In genomic region chr18:62450546-62451395, GRCh38 we compare ENCODE assay signal across 8 cellular contexts.
DNase-seq lines count a peak whose midpoint lies in the region; ATAC-seq and TF ChIP-seq lines count a peak whose summit lies in the region.

No MANE protein-coding gene starts in this region.

- H3K9me3 Mint-ChIP-seq in effector memory CD8-positive, alpha-beta T cell, result no peaks in the 10 kb centered on the region
- H3K9me3 Mint-ChIP-seq in activated CD8-positive, alpha-beta memory T cell treated with anti-CD3 and anti-CD28 coated beads, Interleukin-2, amount 10 ng/mL, durations not matched to agents 7 days and 5 days (ENCODE audit: low read depth), result no peaks in the 10 kb centered on the region

- no peak for TF ChIP-seq POLR2A in esophagus muscularis mucosa (IDR thresholded peaks at IDR 0.05; ENCODE audit: low read depth)

- DNase-seq in AG09309 (ENCODE audit: low read depth) (peak; percentile 46), HT1080 (ENCODE audit: low read depth) (peak; percentile 96), RWPE2 (ENCODE audit: low spot score) (peak; percentile 79), esophagus muscularis mucosa (ENCODE audit: extremely low spot score) (peak; percentile 91)
- DNase-seq in effector memory CD8-positive, alpha-beta T cell, result no peak
- DNase-seq in activated CD8-positive, alpha-beta memory T cell treated with anti-CD3 and anti-CD28 coated beads, Interleukin-2, amount 10 ng/mL, durations not matched to agents 7 days and 5 days, result no peak

- intact Hi-C loops in esophagus muscularis mucosa (cut with DNase I), result no loop called here

- 42% methylated on average over 12 of the region's 15 CpGs for WGBS in esophagus muscularis mucosa

- H3K9me3 ChIP-seq in RWPE2 (ENCODE audit: severe bottlenecking) (no peaks in the 10 kb centered on the region), esophagus muscularis mucosa (peaks cover 0 to 5% (median 0%) of the 10 kb centered on the region in 4 donors), neutrophil (no peaks in the 10 kb centered on the region)

- H3K4me1 ChIP-seq in RWPE2 (ENCODE audit: insufficient read depth, poor library complexity, severe bottlenecking) (peaks cover 22% of the 10 kb centered on the region), esophagus muscularis mucosa (peaks cover 0 to 15% (median 8%) of the 10 kb centered on the region in 4 donors), neutrophil (ENCODE audit: control insufficient read depth in 1 of 2, insufficient read depth in 1 of 2, low read depth in 1 of 2, low read length in 1 of 2) (peaks cover 49 to 50% of the 10 kb centered on the region in 2 experiments)

- H3K27me3 Mint-ChIP-seq in effector memory CD8-positive, alpha-beta T cell, result peaks cover 27 to 54% of the 10 kb centered on the region in 2 donors
- H3K27me3 Mint-ChIP-seq in activated CD8-positive, alpha-beta memory T cell treated with anti-CD3 and anti-CD28 coated beads, Interleukin-2, amount 10 ng/mL, durations not matched to agents 7 days and 5 days, result peaks cover 11% of the 10 kb centered on the region

- TF ChIP-seq CTCF in AG09309 (IDR thresholded peaks at IDR 0.05; ENCODE audit: control insufficient read depth, insufficient read depth, low read depth, low read length, missing control alignments), result no peak
- no peak for TF ChIP-seq CTCF in RWPE2 (IDR thresholded peaks at IDR 0.05; ENCODE audit: poor library complexity, severe bottlenecking)
- no peak for TF ChIP-seq CTCF in esophagus muscularis mucosa (IDR thresholded peaks at IDR 0.05)
- no peak for TF ChIP-seq CTCF in neutrophil (IDR thresholded peaks at IDR 0.05)

- no peak for TF ChIP-seq EP300 in esophagus muscularis mucosa (IDR thresholded peaks at IDR 0.05)

- H3K27me3 ChIP-seq in RWPE2 (ENCODE audit: insufficient read depth, poor library complexity, severe bottlenecking) (no peaks in the 10 kb centered on the region), esophagus muscularis mucosa (peaks cover 0 to 7% (median 0%) of the 10 kb centered on the region in 4 donors), neutrophil (no peaks in the 10 kb centered on the region)

- ATAC-seq in RWPE2 (ENCODE audit: low read depth) (peak; percentile 83), GM18909 (IDR thresholded peaks at IDR 0.05; ENCODE audit: poor library complexity, unreplicated experiment) (no peak)
- no peak for ATAC-seq in effector memory CD8-positive, alpha-beta T cell (replicated peaks)
- ATAC-seq in activated CD8-positive, alpha-beta memory T cell treated with anti-CD3 and anti-CD28 coated beads, Interleukin-2, amount 10 ng/mL, durations not matched to agents 7 days and 5 days, result no peak

- H3K27ac Mint-ChIP-seq in effector memory CD8-positive, alpha-beta T cell, result no peak overlapping the region
- no peak overlapping the region for H3K27ac Mint-ChIP-seq in activated CD8-positive, alpha-beta memory T cell treated with anti-CD3 and anti-CD28 coated beads, Interleukin-2, amount 10 ng/mL, durations not matched to agents 7 days and 5 days

- no peaks in the 10 kb centered on the region for H3K36me3 ChIP-seq in RWPE2 (ENCODE audit: low read depth)
- no peaks in the 10 kb centered on the region for H3K36me3 ChIP-seq in esophagus muscularis mucosa
- no peaks in the 10 kb centered on the region for H3K36me3 ChIP-seq in neutrophil

- H3K4me1 Mint-ChIP-seq in effector memory CD8-positive, alpha-beta T cell (ENCODE audit: low read depth in 2 of 2), result peaks cover 0 to 3% of the 10 kb centered on the region in 2 donors
- H3K4me1 Mint-ChIP-seq in activated CD8-positive, alpha-beta memory T cell treated with anti-CD3 and anti-CD28 coated beads, Interleukin-2, amount 10 ng/mL, durations not matched to agents 7 days and 5 days, result peaks cover 13% of the 10 kb centered on the region

- H3K4me3 Mint-ChIP-seq in effector memory CD8-positive, alpha-beta T cell, result no peak overlapping the region
- no peak overlapping the region for H3K4me3 Mint-ChIP-seq in activated CD8-positive, alpha-beta memory T cell treated with anti-CD3 and anti-CD28 coated beads, Interleukin-2, amount 10 ng/mL, durations not matched to agents 7 days and 5 days

- H3K27ac ChIP-seq in RWPE2 (ENCODE audit: poor library complexity, severe bottlenecking) (peak overlapping the region; percentile 53), esophagus muscularis mucosa (replicated peaks in 1 of 4) (peak overlapping the region in 1 of 4 donors; percentile 24), neutrophil (peak overlapping the region; percentile 67)

- no peaks in the 10 kb centered on the region for H3K36me3 Mint-ChIP-seq in effector memory CD8-positive, alpha-beta T cell (ENCODE audit: insufficient read depth)
- H3K36me3 Mint-ChIP-seq in activated CD8-positive, alpha-beta memory T cell treated with anti-CD3 and anti-CD28 coated beads, Interleukin-2, amount 10 ng/mL, durations not matched to agents 7 days and 5 days, result peaks cover 5% of the 10 kb centered on the region

- H3K4me3 ChIP-seq in AG09309 (ENCODE audit: control insufficient read depth, low read depth, low read length) (no peak overlapping the region), RWPE2 (ENCODE audit: severe bottlenecking) (no peak overlapping the region), esophagus muscularis mucosa (no peak overlapping the region), neutrophil (ENCODE audit: low read depth in 1 of 2, low read length in 1 of 2) (peak overlapping the region; percentile 18 to 26)

- CTCF ChIA-PET in activated CD8-positive, alpha-beta memory T cell treated with anti-CD3 and anti-CD28 coated beads, Interleukin-2, amount 10 ng/mL, durations not matched to agents 7 days and 5 days (lab: Charles Lee), result interaction anchor here (1.0 to 1.3 kb wide), 2 partner anchors 25 to 29 kb away, joined by 3 to 5 read pairs; no protein-coding TSS in a partner anchor

Comparison
In these comparisons a context has a peak if more than half of its experiments do, and no peak if none do; other contexts are left out.
1. DNase-seq: peak in AG09309 (single experiment), HT1080 (single experiment), RWPE2 (single experiment) and esophagus muscularis mucosa (single experiment); none in effector memory CD8-positive, alpha-beta T cell (0 of 3) and activated CD8-positive, alpha-beta memory T cell treated with anti-CD3 and anti-CD28 coated beads, Interleukin-2, amount 10 ng/mL, durations not matched to agents 7 days and 5 days (single experiment).
2. H3K4me3 ChIP-seq: peak in neutrophil (2 of 2); none in AG09309 (single experiment), RWPE2 (single experiment) and esophagus muscularis mucosa (0 of 4).